In genomic region chr11:9535189-9535781, GRCh38 we compare ENCODE assay signal across 9 cellular contexts. TPM values are rescaled to one million over a fixed set of nuclear protein-coding genes. Genes with fewer than 3 reads are reported as not detected.
DNase-seq lines count a peak whose midpoint lies in the region; ATAC-seq and FAIRE-seq lines count a peak whose summit lies in the region.
"Had no signal": no experiment of that assay in that cellular context is flagged by ENCODE, and none has a peak within 500 bp of the region (broad histone marks: within the 10 kb centered on the region; RNA-seq: fewer than 3 reads in every experiment).

No MANE protein-coding gene starts in this region.

- H3K36me3 Mint-ChIP-seq in central memory CD8-positive, alpha-beta T cell (ENCODE audit: insufficient read depth), result no peaks in the 10 kb centered on the region

- H3K9me3 Mint-ChIP-seq in central memory CD8-positive, alpha-beta T cell, result no peaks in the 10 kb centered on the region
- H3K9me3 Mint-ChIP-seq: dendritic cell treated with granulocyte-macrophage colony-stimulating factor and Interleukin-4, amounts not matched to agents 40 ng/mL and 50 ng/mL, for 4 days had no signal

- H3K27me3 Mint-ChIP-seq in central memory CD8-positive, alpha-beta T cell, result no peaks in the 10 kb centered on the region
- H3K27me3 Mint-ChIP-seq: dendritic cell treated with granulocyte-macrophage colony-stimulating factor and Interleukin-4, amounts not matched to agents 40 ng/mL and 50 ng/mL, for 4 days had no signal

- no peak for FAIRE-seq in frontal cortex (lab: Jason Lieb, UNC)

- no peak overlapping the region for H3K4me3 Mint-ChIP-seq in central memory CD8-positive, alpha-beta T cell
- H3K4me3 Mint-ChIP-seq: dendritic cell treated with granulocyte-macrophage colony-stimulating factor and Interleukin-4, amounts not matched to agents 40 ng/mL and 50 ng/mL, for 4 days had no signal

- DNase-seq in G401 (ENCODE audit: low spot score) (peak; percentile 19), LoVo (ENCODE audit: low spot score) (peak; percentile 26), left lobe of liver (ENCODE audit: low spot score) (peak; percentile 76), frontal cortex (ENCODE audit: low spot score in 2 of 2) (no peak)
- peak; percentile 61 to 78 (median 64) for DNase-seq in activated CD4-positive, CD25-positive, alpha-beta regulatory T cell (lab: John Stamatoyannopoulos, UW)
- peak; percentile 57 to 74 for DNase-seq in central memory CD8-positive, alpha-beta T cell (ENCODE audit: low spot score in 2 of 2)
- DNase-seq in stimulated activated CD4-positive, alpha-beta T cell treated with anti-CD3 and anti-CD28 coated beads, Interleukin-4, amount 100 ng/mL, for 48 hours (ENCODE audit: low read depth in 2 of 2), result peak; percentile 77 to 89

- H3K27ac Mint-ChIP-seq in central memory CD8-positive, alpha-beta T cell (ENCODE audit: low read depth), result no peak overlapping the region
- H3K27ac Mint-ChIP-seq: dendritic cell treated with granulocyte-macrophage colony-stimulating factor and Interleukin-4, amounts not matched to agents 40 ng/mL and 50 ng/mL, for 4 days had no signal

- no peaks in the 10 kb centered on the region for H3K4me1 Mint-ChIP-seq in central memory CD8-positive, alpha-beta T cell

- in situ Hi-C loops in G401 (cut with HindIII; ENCODE audit: low sequenced_read_pairs), result no loop called here

- ATAC-seq in central memory CD8-positive, alpha-beta T cell (replicated peaks; ENCODE audit: extremely low read depth, poor library complexity, severe bottlenecking), result no peak
- ATAC-seq in left lobe of liver (peak; percentile 98), HG03571 (IDR thresholded peaks at IDR 0.05; ENCODE audit: unreplicated experiment) (no peak)

RNA-seq across cellular contexts. Expression of gene WEE1, which starts 38.2 kb away (rescaled TPM):
- 65.9 and 90.7 TPM in 2 replicates for total RNA-seq in G401 (2014; rRNA removed; shearing (Covaris generic))
- total RNA-seq in left lobe of liver (11.6 TPM), frontal cortex (11.0 TPM)

Comparison
In these comparisons a context has a peak if more than half of its experiments do, and no peak if none do; other contexts are left out.
1. DNase-seq: peak in G401 (single experiment), LoVo (single experiment), activated CD4-positive, CD25-positive, alpha-beta regulatory T cell (4 of 4), central memory CD8-positive, alpha-beta T cell (2 of 2), left lobe of liver (single experiment) and stimulated activated CD4-positive, alpha-beta T cell treated with anti-CD3 and anti-CD28 coated beads, Interleukin-4, amount 100 ng/mL, for 48 hours (2 of 2); none in frontal cortex (0 of 2).